1 cellular context compared by ENCODE assay signal in the genomic region with DNA sequence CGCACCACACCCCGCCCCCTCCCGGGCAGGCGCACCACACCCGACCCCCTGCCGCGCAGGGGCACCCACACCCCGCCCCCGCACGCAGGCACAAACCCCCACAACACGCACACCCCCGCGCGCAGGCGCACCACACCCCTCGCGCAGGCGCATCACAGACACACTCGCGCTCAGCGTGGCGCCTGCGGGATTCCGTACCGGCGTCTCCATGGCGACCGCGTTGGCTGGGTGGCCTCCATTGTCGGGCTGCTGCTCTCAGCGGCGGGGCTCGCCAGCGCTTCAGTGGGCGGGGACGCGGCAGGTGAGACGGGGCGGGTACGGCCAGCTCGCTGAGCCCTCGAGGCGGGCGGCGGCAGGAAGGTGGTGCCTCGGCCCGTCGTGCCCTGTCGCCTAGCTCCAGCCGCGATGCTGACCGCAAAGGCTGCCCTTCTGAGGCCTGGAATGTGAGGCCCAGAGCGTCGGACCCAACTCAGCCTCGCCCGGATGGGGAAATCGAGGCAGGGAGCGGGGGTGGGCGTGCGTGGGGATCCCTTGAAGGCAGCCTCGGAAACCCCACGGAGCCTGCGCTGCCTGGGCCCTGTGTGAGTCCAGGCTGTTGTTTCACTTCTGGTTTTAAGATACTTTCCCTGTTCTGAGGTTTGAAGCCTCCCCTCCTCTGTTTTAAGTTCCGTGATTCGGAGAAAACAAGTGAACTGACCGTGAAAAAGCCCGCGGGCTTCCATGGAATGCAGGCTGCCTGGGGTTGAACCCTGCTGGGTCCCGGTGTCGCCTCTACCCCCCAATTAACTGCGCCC.
TF ChIP-seq lines count a peak whose summit lies in the region.

A gene (plus strand): TSS at position 238 of the 794 bp plus-strand sequence. CDS start 1,332 bp downstream, outside the sequence.

TF ChIP-seq in SK-N-SH treated with all-trans-retinoic acid at 6 μM for 48 hours, 23 proteins besides CTCF, POLR2A, EP300 and RAD21 (continued from another document):
- TF ChIP-seq, protein P1, sequence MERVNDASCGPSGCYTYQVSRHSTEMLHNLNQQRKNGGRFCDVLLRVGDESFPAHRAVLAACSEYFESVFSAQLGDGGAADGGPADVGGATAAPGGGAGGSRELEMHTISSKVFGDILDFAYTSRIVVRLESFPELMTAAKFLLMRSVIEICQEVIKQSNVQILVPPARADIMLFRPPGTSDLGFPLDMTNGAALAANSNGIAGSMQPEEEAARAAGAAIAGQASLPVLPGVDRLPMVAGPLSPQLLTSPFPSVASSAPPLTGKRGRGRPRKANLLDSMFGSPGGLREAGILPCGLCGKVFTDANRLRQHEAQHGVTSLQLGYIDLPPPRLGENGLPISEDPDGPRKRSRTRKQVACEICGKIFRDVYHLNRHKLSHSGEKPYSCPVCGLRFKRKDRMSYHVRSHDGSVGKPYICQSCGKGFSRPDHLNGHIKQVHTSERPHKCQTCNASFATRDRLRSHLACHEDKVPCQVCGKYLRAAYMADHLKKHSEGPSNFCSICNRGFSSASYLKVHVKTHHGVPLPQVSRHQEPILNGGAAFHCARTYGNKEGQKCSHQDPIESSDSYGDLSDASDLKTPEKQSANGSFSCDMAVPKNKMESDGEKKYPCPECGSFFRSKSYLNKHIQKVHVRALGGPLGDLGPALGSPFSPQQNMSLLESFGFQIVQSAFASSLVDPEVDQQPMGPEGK (CRISPR knock-in tag; IDR thresholded peaks at IDR 0.05; ENCODE audit: borderline replicate concordance) = no peak
